In genomic region chr14:24818823-24819341, GRCh38 we compare ENCODE assay signal across 1 cellular context.
A peak's percentile ranks its signal among the peaks of the same experiment; 100 is the strongest.
TF ChIP-seq lines count a peak whose summit lies in the region.

No MANE protein-coding gene starts in this region.

TF ChIP-seq in HepG2, 621 proteins besides CTCF, POLR2A, EP300 and RAD21 (continued from another document):
- no peak for TF ChIP-seq SAP130 (CRISPR knock-in tag; IDR thresholded peaks at IDR 0.05; ENCODE audit: low read depth)
- no peak for TF ChIP-seq SNRNP70 (IDR thresholded peaks at IDR 0.05; ENCODE audit: low read depth, low read length)
- TF ChIP-seq TRIM22 (IDR thresholded peaks at IDR 0.05): no peak
- no peak for TF ChIP-seq ZNF775 (CRISPR knock-in tag; IDR thresholded peaks at IDR 0.05; ENCODE audit: borderline replicate concordance)
- TF ChIP-seq CCDC6 (CRISPR knock-in tag; IDR thresholded peaks at IDR 0.05): peak; percentile 32; the same call in 1 of the 2 replicates
- no peak for TF ChIP-seq ZBTB7B (CRISPR knock-in tag; IDR thresholded peaks at IDR 0.05)
- TF ChIP-seq HDAC1 (CRISPR knock-in tag; IDR thresholded peaks at IDR 0.05): 0 out of 2 replicates have a peak, but pooled peaks have one; percentile 9
- no peak for TF ChIP-seq PLRG1 (conservative IDR thresholded peaks at IDR 0.05)
- 0 out of 2 replicates have a peak, but pooled peaks have one; percentile 28 for TF ChIP-seq ZNF143 (CRISPR knock-in tag; IDR thresholded peaks at IDR 0.05)
- TF ChIP-seq AKAP8 (CRISPR knock-in tag; IDR thresholded peaks at IDR 0.05): no peak
- 0 out of 2 replicates have a peak, but pooled peaks have one; percentile 66 for TF ChIP-seq ZNF776 (CRISPR knock-in tag; IDR thresholded peaks at IDR 0.05)
- TF ChIP-seq, protein P1, sequence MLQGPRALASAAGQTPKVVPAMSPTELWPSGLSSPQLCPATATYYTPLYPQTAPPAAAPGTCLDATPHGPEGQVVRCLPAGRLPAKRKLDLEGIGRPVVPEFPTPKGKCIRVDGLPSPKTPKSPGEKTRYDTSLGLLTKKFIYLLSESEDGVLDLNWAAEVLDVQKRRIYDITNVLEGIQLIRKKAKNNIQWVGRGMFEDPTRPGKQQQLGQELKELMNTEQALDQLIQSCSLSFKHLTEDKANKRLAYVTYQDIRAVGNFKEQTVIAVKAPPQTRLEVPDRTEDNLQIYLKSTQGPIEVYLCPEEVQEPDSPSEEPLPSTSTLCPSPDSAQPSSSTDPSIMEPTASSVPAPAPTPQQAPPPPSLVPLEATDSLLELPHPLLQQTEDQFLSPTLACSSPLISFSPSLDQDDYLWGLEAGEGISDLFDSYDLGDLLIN (CRISPR knock-in tag; IDR thresholded peaks at IDR 0.05; ENCODE audit: borderline replicate concordance): peak; percentile 6; the same call in 1 of the 2 replicates
- TF ChIP-seq SP2 (CRISPR knock-in tag; IDR thresholded peaks at IDR 0.05): no peak
- no peak for TF ChIP-seq ZNF17 (CRISPR knock-in tag; IDR thresholded peaks at IDR 0.05)
- peak; percentile 60 for TF ChIP-seq AGO2 (optimal IDR thresholded peaks at IDR 0.05; ENCODE audit: low read depth, low read length)
- TF ChIP-seq RARA (CRISPR knock-in tag; IDR thresholded peaks at IDR 0.05): 0 out of 2 replicates have a peak, but pooled peaks have one; percentile 4
- TF ChIP-seq, protein P2, sequence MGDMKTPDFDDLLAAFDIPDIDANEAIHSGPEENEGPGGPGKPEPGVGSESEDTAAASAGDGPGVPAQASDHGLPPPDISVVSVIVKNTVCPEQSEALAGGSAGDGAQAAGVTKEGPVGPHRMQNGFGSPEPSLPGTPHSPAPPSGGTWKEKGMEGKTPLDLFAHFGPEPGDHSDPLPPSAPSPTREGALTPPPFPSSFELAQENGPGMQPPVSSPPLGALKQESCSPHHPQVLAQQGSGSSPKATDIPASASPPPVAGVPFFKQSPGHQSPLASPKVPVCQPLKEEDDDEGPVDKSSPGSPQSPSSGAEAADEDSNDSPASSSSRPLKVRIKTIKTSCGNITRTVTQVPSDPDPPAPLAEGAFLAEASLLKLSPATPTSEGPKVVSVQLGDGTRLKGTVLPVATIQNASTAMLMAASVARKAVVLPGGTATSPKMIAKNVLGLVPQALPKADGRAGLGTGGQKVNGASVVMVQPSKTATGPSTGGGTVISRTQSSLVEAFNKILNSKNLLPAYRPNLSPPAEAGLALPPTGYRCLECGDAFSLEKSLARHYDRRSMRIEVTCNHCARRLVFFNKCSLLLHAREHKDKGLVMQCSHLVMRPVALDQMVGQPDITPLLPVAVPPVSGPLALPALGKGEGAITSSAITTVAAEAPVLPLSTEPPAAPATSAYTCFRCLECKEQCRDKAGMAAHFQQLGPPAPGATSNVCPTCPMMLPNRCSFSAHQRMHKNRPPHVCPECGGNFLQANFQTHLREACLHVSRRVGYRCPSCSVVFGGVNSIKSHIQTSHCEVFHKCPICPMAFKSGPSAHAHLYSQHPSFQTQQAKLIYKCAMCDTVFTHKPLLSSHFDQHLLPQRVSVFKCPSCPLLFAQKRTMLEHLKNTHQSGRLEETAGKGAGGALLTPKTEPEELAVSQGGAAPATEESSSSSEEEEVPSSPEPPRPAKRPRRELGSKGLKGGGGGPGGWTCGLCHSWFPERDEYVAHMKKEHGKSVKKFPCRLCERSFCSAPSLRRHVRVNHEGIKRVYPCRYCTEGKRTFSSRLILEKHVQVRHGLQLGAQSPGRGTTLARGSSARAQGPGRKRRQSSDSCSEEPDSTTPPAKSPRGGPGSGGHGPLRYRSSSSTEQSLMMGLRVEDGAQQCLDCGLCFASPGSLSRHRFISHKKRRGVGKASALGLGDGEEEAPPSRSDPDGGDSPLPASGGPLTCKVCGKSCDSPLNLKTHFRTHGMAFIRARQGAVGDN (CRISPR knock-in tag; IDR thresholded peaks at IDR 0.05): peak; percentile 23; the same call in 1 of the 2 replicates
- TF ChIP-seq MXI1 (IDR thresholded peaks at IDR 0.05; ENCODE audit: borderline replicate concordance, low read depth, low read length): no peak
- no peak for TF ChIP-seq CAMTA2 (CRISPR knock-in tag; IDR thresholded peaks at IDR 0.05; ENCODE audit: borderline replicate concordance)
- TF ChIP-seq ZNF30 (CRISPR knock-in tag; IDR thresholded peaks at IDR 0.05): no peak; the same call in 1 of the 2 replicates
- TF ChIP-seq TEAD2 (CRISPR knock-in tag; IDR thresholded peaks at IDR 0.05): 0 out of 2 replicates have a peak, but pooled peaks have one; percentile 36
- TF ChIP-seq ZNF570 (CRISPR knock-in tag; IDR thresholded peaks at IDR 0.05; ENCODE audit: borderline replicate concordance): no peak; the same call in 1 of the 2 replicates
- TF ChIP-seq HOXA9 (CRISPR knock-in tag; IDR thresholded peaks at IDR 0.05; ENCODE audit: borderline replicate concordance): no peak
- TF ChIP-seq, protein P3, sequence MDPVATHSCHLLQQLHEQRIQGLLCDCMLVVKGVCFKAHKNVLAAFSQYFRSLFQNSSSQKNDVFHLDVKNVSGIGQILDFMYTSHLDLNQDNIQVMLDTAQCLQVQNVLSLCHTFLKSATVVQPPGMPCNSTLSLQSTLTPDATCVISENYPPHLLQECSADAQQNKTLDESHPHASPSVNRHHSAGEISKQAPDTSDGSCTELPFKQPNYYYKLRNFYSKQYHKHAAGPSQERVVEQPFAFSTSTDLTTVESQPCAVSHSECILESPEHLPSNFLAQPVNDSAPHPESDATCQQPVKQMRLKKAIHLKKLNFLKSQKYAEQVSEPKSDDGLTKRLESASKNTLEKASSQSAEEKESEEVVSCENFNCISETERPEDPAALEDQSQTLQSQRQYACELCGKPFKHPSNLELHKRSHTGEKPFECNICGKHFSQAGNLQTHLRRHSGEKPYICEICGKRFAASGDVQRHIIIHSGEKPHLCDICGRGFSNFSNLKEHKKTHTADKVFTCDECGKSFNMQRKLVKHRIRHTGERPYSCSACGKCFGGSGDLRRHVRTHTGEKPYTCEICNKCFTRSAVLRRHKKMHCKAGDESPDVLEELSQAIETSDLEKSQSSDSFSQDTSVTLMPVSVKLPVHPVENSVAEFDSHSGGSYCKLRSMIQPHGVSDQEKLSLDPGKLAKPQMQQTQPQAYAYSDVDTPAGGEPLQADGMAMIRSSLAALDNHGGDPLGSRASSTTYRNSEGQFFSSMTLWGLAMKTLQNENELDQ (CRISPR knock-in tag; IDR thresholded peaks at IDR 0.05; ENCODE audit: borderline replicate concordance): no peak
